ENCODE assay signal across 9 cellular contexts in the genomic region with DNA sequence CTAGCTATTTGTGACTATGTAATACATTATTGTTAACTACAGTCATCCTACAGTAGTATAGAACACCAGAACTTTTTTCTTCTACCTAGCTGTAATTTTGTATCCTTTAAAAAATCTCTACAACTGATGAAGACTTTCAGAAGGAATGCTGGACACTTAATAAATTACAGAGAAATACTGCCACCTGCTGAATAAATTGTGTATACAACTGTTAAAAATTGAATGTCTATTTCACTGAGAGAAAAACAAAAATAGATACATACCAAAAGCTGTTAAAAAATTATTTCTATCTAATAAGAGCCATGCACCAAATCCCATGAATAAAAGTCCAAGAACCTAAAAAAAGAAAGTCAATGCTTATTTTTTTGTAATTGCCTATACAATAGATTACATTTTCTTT. TPM values are rescaled to one million over a fixed set of nuclear protein-coding genes. Genes with fewer than 3 reads are reported as not detected.
DNase-seq lines count a peak whose midpoint lies in the region; ATAC-seq and TF ChIP-seq lines count a peak whose summit lies in the region.
"Had no signal": no experiment of that assay in that cellular context is flagged by ENCODE, and none has a peak within 500 bp of the region (broad histone marks: within the 10 kb centered on the region; RNA-seq: fewer than 3 reads in every experiment).

No MANE protein-coding gene starts in this region.

- no peak for TF ChIP-seq EP300 in stomach (IDR thresholded peaks at IDR 0.05)

- H3K36me3 ChIP-seq in DND-41 (ENCODE audit: insufficient read depth, low read length) (no peaks in the 10 kb centered on the region), PC-3 (ENCODE audit: low read depth, low read length) (no peaks in the 10 kb centered on the region), stomach (no peaks in the 10 kb centered on the region)

- H3K4me3 Mint-ChIP-seq in T-helper 2 cell treated with Interferon-gamma antibody and Interleukin-4, amounts not matched to agents 5 μg/mL and 100 μg/mL, for 36 hours = no peak overlapping the region

- H2AFZ ChIP-seq in DND-41 (ENCODE audit: low read depth, low read length) (no peak overlapping the region), PC-3 (ENCODE audit: low read length) (no peak overlapping the region)

- H3K9me3 ChIP-seq in DND-41 (ENCODE audit: insufficient read depth, low read length, severe bottlenecking) (no peaks in the 10 kb centered on the region), PC-3 (ENCODE audit: low read length) (no peaks in the 10 kb centered on the region), stomach (no peaks in the 10 kb centered on the region)

- H3K79me2 ChIP-seq in DND-41 (ENCODE audit: insufficient read depth, low read length) = no peaks in the 10 kb centered on the region
- no peaks in the 10 kb centered on the region for H3K79me2 ChIP-seq in PC-3 (ENCODE audit: low read length)

- TF ChIP-seq POLR2A in stomach (IDR thresholded peaks at IDR 0.05) = no peak

- BruUV-seq in PC-3 (replicated peaks; lab: Mats Ljungman, UMichigan) = no TSS peak

- no peak overlapping the region for H3K27ac ChIP-seq in DND-41 (ENCODE audit: low read length)
- no peak overlapping the region for H3K27ac ChIP-seq in PC-3 (ENCODE audit: low read length)
- no peak overlapping the region for H3K27ac ChIP-seq in stomach
- H3K27ac ChIP-seq: epithelial cell of prostate had no signal

- H4K20me1 ChIP-seq in DND-41 (ENCODE audit: insufficient read depth, low read length) = no peaks in the 10 kb centered on the region
- H4K20me1 ChIP-seq in PC-3 (ENCODE audit: low read length) = no peaks in the 10 kb centered on the region

- ATAC-seq in DND-41 (ENCODE audit: insufficient read depth, low read depth) (no peak), PC-3 (peak; percentile 65; the same call in 1 of the 2 replicates), GM21528 (IDR thresholded peaks at IDR 0.05; ENCODE audit: low FRiP score, unreplicated experiment) (no peak)

- peak; percentile 58 for TF ChIP-seq CTCF in DND-41 (IDR thresholded peaks at IDR 0.05; ENCODE audit: borderline replicate concordance, extremely low read depth, low read length, poor library complexity, severe bottlenecking)
- peak; percentile 73 for TF ChIP-seq CTCF in PC-3 (conservative IDR thresholded peaks at IDR 0.05; ENCODE audit: low read depth, low read length)
- peak in 4 of 7 experiments; percentile 12 to 46 (median 40) for TF ChIP-seq CTCF in stomach (IDR thresholded peaks at IDR 0.05)

- H3K27me3 Mint-ChIP-seq in T-helper 2 cell treated with Interferon-gamma antibody and Interleukin-4, amounts not matched to agents 5 μg/mL and 100 μg/mL, for 36 hours (ENCODE audit: low read depth) = no peaks in the 10 kb centered on the region

- CTCF ChIA-PET in PC-3 (lab: Charles Lee) = interaction anchor here (0.6 to 2.4 kb wide), 2 partner anchors 132 to 155 kb away, joined by 3 to 14 read pairs; no protein-coding TSS in a partner anchor

- no peaks in the 10 kb centered on the region for H3K9me2 ChIP-seq in PC-3 (replicated peaks; ENCODE audit: low read length)

- POLR2A ChIA-PET in PC-3 (lab: Charles Lee; ENCODE audit: unreplicated experiment) = interaction anchor here (0.7 kb wide), 1 partner anchor 103 kb away, joined by 3 read pairs; no protein-coding TSS in a partner anchor

- H3K36me3 Mint-ChIP-seq in T-helper 2 cell treated with Interferon-gamma antibody and Interleukin-4, amounts not matched to agents 5 μg/mL and 100 μg/mL, for 36 hours (ENCODE audit: low read depth) = no peaks in the 10 kb centered on the region

- intact Hi-C loops in PC-3 (cut with micrococcal nuclease) = loop anchor here (1.0 to 2.0 kb wide), 3 partner anchors 27 to 155 kb away; no protein-coding TSS in a partner anchor
- intact Hi-C loops in stomach (cut with DNase I; ENCODE audit: low total_unique reads) = loop anchor here (5.0 kb wide), 1 partner anchor 152 kb away; no protein-coding TSS in a partner anchor

- no peak overlapping the region for H3K4me2 ChIP-seq in DND-41 (ENCODE audit: insufficient read depth, low read length)
- no peak overlapping the region for H3K4me2 ChIP-seq in PC-3 (ENCODE audit: low read length)

- no peaks in the 10 kb centered on the region for H3K9me3 Mint-ChIP-seq in T-helper 2 cell treated with Interferon-gamma antibody and Interleukin-4, amounts not matched to agents 5 μg/mL and 100 μg/mL, for 36 hours

- H3K9ac ChIP-seq in DND-41 (ENCODE audit: low read depth, low read length) (no peak overlapping the region), PC-3 (ENCODE audit: low read length) (no peak overlapping the region)

- no peaks in the 10 kb centered on the region for H3K4me1 Mint-ChIP-seq in T-helper 2 cell treated with Interferon-gamma antibody and Interleukin-4, amounts not matched to agents 5 μg/mL and 100 μg/mL, for 36 hours (ENCODE audit: low read depth)

- H3K27me3 ChIP-seq in DND-41 (ENCODE audit: insufficient read depth, low read length, poor library complexity) (no peaks in the 10 kb centered on the region), PC-3 (ENCODE audit: low read length) (peaks cover 14% of the 10 kb centered on the region), stomach (no peaks in the 10 kb centered on the region)

- H3K4me1 ChIP-seq in DND-41 (ENCODE audit: insufficient read depth, low read length) (no peaks in the 10 kb centered on the region), PC-3 (ENCODE audit: insufficient read depth, low read length) (no peaks in the 10 kb centered on the region), stomach (no peaks in the 10 kb centered on the region)

- no peaks in the 10 kb centered on the region for H3F3A ChIP-seq in PC-3 (ENCODE audit: low read length, unreplicated experiment)

- DNase-seq in DND-41 = no peak
- DNase-seq in HT1080 (ENCODE audit: low read depth) = peak; percentile 45
- DNase-seq in PC-3 = peak; percentile 71
- DNase-seq in fibroblast of gingiva (ENCODE audit: low read depth) = peak; percentile 14
- DNase-seq in stomach = no peak
- DNase-seq in activated gamma-delta T cell treated with Interleukin-2 at 50 U/mL for 16 hours = no peak
- DNase-seq in T-helper 2 cell treated with Interferon-gamma antibody and Interleukin-4, amounts not matched to agents 5 μg/mL and 100 μg/mL, for 36 hours (ENCODE audit: low spot score) = no peak

- no peak overlapping the region for H3K27ac Mint-ChIP-seq in T-helper 2 cell treated with Interferon-gamma antibody and Interleukin-4, amounts not matched to agents 5 μg/mL and 100 μg/mL, for 36 hours

- H3K4me3 ChIP-seq in DND-41 (ENCODE audit: low read depth in 1 of 2, low read length in 2 of 2) (no peak overlapping the region), PC-3 (ENCODE audit: low read length) (no peak overlapping the region), stomach (no peak overlapping the region)

RNA-seq across cellular contexts. Expression of gene TSPAN19, which starts 6.6 kb away (rescaled TPM):
- total RNA-seq in HT1080 (2014; rRNA removed; shearing (Covaris generic)) = 0.10 TPM in 1 of 2 replicates, not detected in the other
- 0.91 and 0.99 TPM in 2 replicates for polyA plus RNA-seq in HT1080 (2015; cell fraction: cytosol; rRNA removed)
- polyA plus RNA-seq in HT1080 (2015; cell fraction: nucleus; rRNA removed) = 4.3 and 4.5 TPM in 2 replicates
- total RNA-seq in PC-3 (2014; rRNA removed) = not detected in 2 replicates
- total RNA-seq in stomach = 10 to 100 TPM in 1 of 5 donors, not detected in 4; 12.3 TPM
- polyA plus RNA-seq in stomach = not detected

RNA-seq across cellular contexts. Expression of gene LRRIQ1, which starts 6.7 kb away (rescaled TPM):
- total RNA-seq in HT1080 (2014; rRNA removed; shearing (Covaris generic)) = 0.06 TPM in 1 of 2 replicates, not detected in the other
- polyA plus RNA-seq in HT1080 (2015; cell fraction: cytosol; rRNA removed) = 0.43 and 0.77 TPM in 2 replicates
- polyA plus RNA-seq in HT1080 (2015; cell fraction: nucleus; rRNA removed) = 1.6 and 1.9 TPM in 2 replicates
- total RNA-seq in PC-3 (2014; rRNA removed) = 0.17 and 0.40 TPM in 2 replicates
- total RNA-seq in stomach = 1 to 10 TPM in 1 of 5 donors, under 1 TPM in 1, not detected in 3; 0.92 to 2.2 TPM
- polyA plus RNA-seq in stomach = under 1 TPM in 1 of 3 donors, not detected in 2; 0.05 TPM

Comparison
In these comparisons a context has a peak if more than half of its experiments do, and no peak if none do; other contexts are left out.
1. DNase-seq: peak in HT1080 (single experiment), PC-3 (single experiment) and fibroblast of gingiva (single experiment); none in DND-41 (single experiment), stomach (single experiment), activated gamma-delta T cell treated with Interleukin-2 at 50 U/mL for 16 hours (single experiment) and T-helper 2 cell treated with Interferon-gamma antibody and Interleukin-4, amounts not matched to agents 5 μg/mL and 100 μg/mL, for 36 hours (single experiment).
2. Peak in every context shown above with its lines, with median percentiles within 50 percentile points of each other: CTCF ChIP-seq.